ENCODE assay signal across 8 cellular contexts in the genomic region with DNA sequence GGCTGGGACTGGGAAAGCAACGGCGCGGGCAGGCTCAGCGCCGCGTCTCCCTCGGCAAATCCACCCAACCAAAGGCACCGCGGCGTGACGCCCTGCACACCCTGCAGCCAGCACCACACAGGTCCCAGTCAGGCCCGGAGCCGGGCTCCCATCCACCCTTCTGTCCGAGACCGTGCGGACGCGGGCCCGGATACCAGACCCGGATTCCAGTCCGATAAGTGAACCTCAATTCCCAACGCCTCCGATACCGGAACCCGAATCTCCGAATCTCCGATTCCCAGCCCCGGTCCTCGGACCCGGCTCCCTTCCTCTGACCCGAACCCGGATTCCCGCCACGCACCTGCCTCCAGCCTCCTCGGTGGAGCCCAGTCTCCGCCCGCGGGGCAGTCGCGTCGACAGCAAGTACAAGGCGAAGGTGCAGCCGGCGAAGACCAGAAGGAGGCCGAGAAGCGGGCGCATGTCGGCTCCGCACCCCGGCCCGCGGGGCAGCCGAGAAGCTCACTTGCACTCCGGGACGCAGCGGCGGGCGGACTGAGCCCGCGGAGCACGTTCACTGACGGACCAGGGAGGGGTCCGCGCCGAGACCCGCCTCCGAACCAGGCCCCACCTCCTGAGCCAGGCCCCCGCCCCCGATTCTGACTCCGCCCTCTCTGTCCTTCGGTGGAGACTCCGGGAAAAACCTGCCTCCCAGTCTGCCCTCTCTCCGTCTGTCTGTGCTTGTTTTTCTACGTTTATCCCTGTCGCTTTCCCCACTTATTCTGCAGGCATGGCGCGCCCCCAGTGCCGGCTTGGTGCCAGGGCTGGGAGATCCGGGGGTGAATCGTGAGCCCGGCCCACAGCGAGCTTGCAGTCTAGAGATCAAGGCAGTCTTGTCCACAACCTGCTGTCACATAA. TPM values are rescaled to one million over a fixed set of nuclear protein-coding genes. Genes with fewer than 3 reads are reported as not detected.
DNase-seq lines count a peak whose midpoint lies in the region; ATAC-seq and TF ChIP-seq lines count a peak whose summit lies in the region.

A gene (minus strand): TSS at position 533 of the 894 bp plus-strand sequence. CDS start 74 bp downstream, at position 459.

- peak; percentile 50; the same call in 1 of the 2 replicates for TF ChIP-seq EP300 in Ishikawa (IDR thresholded peaks at IDR 0.05; ENCODE audit: borderline replicate concordance)

- peak within 1 kb of the TSS; percentile 99 for H2AFZ ChIP-seq in PC-9

- intact Hi-C loops in PC-9 (cut with micrococcal nuclease; ENCODE audit: unreplicated experiment), result loop anchor here (1.0 to 10.0 kb wide), 6 partner anchors 61 to 216 kb away; a partner anchor contains a TSS

- peak; percentile 90 for TF ChIP-seq POLR2A in erythroblast (IDR thresholded peaks at IDR 0.05; ENCODE audit: low read length)

- peak; percentile 96 for ATAC-seq in GM21619 (IDR thresholded peaks at IDR 0.05; ENCODE audit: unreplicated experiment)

- H3K4me1 ChIP-seq in PC-9 (replicated peaks; ENCODE audit: insufficient read depth) (peaks cover 11% of the 10 kb centered on the region), mucosa of rectum (ENCODE audit: control insufficient read depth in 2 of 2, insufficient read depth in 2 of 2, low read length in 2 of 2) (peaks cover 9 to 15% of the 10 kb centered on the region in 2 donors)

- CTCF ChIA-PET in PC-9 (lab: Charles Lee), result interaction anchor here (0.6 to 1.1 kb wide), 3 partner anchors 37 to 77 kb away, joined by 3 to 7 read pairs (median 4); no protein-coding TSS in a partner anchor

- H3K9ac ChIP-seq in mucosa of rectum (ENCODE audit: low read depth in 1 of 2, low read length in 2 of 2), result peak within 1 kb of the TSS; percentile 91 to 96

- H3F3A ChIP-seq in PC-9 (ENCODE audit: insufficient read depth, low read depth), result peaks cover 9% of the 10 kb centered on the region; the same call in 1 of the 2 replicates

- H4K20me1 ChIP-seq in PC-9 (ENCODE audit: insufficient read depth), result no peaks in the 10 kb centered on the region; the same call in 1 of the 2 replicates

- no peaks in the 10 kb centered on the region for H3K9me2 ChIP-seq in PC-9 (ENCODE audit: insufficient read depth)

- POLR2A ChIA-PET in PC-9 (lab: Charles Lee; ENCODE audit: unreplicated experiment), result interaction anchor here (0.6 to 0.7 kb wide), 5 partner anchors 61 to 603 kb away, joined by 3 to 5 read pairs (median 3); no protein-coding TSS in a partner anchor

- peaks cover 25% of the 10 kb centered on the region for H3K79me2 ChIP-seq in PC-9 (ENCODE audit: low read depth)

- TF ChIP-seq RAD21 in Ishikawa (IDR thresholded peaks at IDR 0.05; ENCODE audit: low read depth), result peak; percentile 22; the same call in 1 of the 2 replicates

- BruUV-seq in PC-9 (replicated peaks; lab: Mats Ljungman, UMichigan), result TSS peak; percentile 31

- H3K9me3 ChIP-seq in PC-9 (ENCODE audit: insufficient read depth, low read depth) (no peaks in the 10 kb centered on the region), mucosa of rectum (ENCODE audit: control insufficient read depth in 2 of 2, low read length in 2 of 2) (no peaks in the 10 kb centered on the region)

- DNase-seq in DMS53 (lab: John Stamatoyannopoulos, UW), result peak; percentile 95
- DNase-seq in PC-9, result peak; percentile 81 to 98
- DNase-seq in activated T-cell treated with anti-CD3 and anti-CD28 coated beads, Interleukin-2, amount 50 U/mL, for 1 hour, result peak; percentile 91
- peak; percentile 93 to 96 for DNase-seq in erythroblast (lab: John Stamatoyannopoulos, UW)
- DNase-seq in stimulated activated CD8-positive, alpha-beta memory T cell treated with anti-CD3 and anti-CD28 coated beads, Interleukin-4, amount 100 ng/mL, for 4 hours (ENCODE audit: low read depth in 2 of 2, low spot score in 1 of 2), result peak; percentile 76 to 79

- H3K4me3 ChIP-seq in PC-9 (peak within 1 kb of the TSS; percentile 78), mucosa of rectum (ENCODE audit: low read length in 2 of 2) (peak within 1 kb of the TSS; percentile 92 to 96)

- H3K27ac ChIP-seq in PC-9, result peak within 1 kb of the TSS; percentile 74
- peak within 1 kb of the TSS; percentile 92 to 94 for H3K27ac ChIP-seq in mucosa of rectum (ENCODE audit: low read depth in 2 of 2, low read length in 2 of 2)

- H3K36me3 ChIP-seq in PC-9 (ENCODE audit: low read depth) (peaks cover 6% of the 10 kb centered on the region; the same call in 1 of the 2 replicates), mucosa of rectum (ENCODE audit: control insufficient read depth in 2 of 2, insufficient read depth in 2 of 2, low read length in 2 of 2) (peaks cover 18 to 24% of the 10 kb centered on the region in 2 donors)

- 0 out of 2 replicates have a peak, but pooled peaks have one; percentile 17 for TF ChIP-seq CTCF in PC-9 (conservative IDR thresholded peaks at IDR 0.05)

- peak within 1 kb of the TSS; percentile 84 for H3K4me2 ChIP-seq in PC-9

- H3K27me3 ChIP-seq in PC-9 (ENCODE audit: insufficient read depth, low read depth), result no peaks in the 10 kb centered on the region
- no peaks in the 10 kb centered on the region for H3K27me3 ChIP-seq in mucosa of rectum (ENCODE audit: control insufficient read depth in 2 of 2, insufficient read depth in 2 of 2, low read length in 2 of 2)

TF ChIP-seq in Ishikawa, 13 proteins besides CTCF, POLR2A, EP300 and RAD21:
- TF ChIP-seq CREB1 (IDR thresholded peaks at IDR 0.05; ENCODE audit: low read depth) (no peak), FOXM1 (IDR thresholded peaks at IDR 0.05; ENCODE audit: borderline replicate concordance, low read depth) (peak; percentile 52), CEBPB (IDR thresholded peaks at IDR 0.05) (no peak; the same call in 1 of the 2 replicates), YY1 (IDR thresholded peaks at IDR 0.05; ENCODE audit: low read depth) (peak; percentile 83), EGR1 (IDR thresholded peaks at IDR 0.05) (no peak; the same call in 1 of the 2 replicates), TCF12 (IDR thresholded peaks at IDR 0.05; ENCODE audit: low read depth) (peak; percentile 92), NFIC (IDR thresholded peaks at IDR 0.05) (peak; percentile 57; the same call in 1 of the 2 replicates), TEAD4 (IDR thresholded peaks at IDR 0.05) (peak; percentile 61), TAF1 (IDR thresholded peaks at IDR 0.05; ENCODE audit: low read depth) (peak; percentile 99), ZBTB7A (IDR thresholded peaks at IDR 0.05; ENCODE audit: low read depth) (peak; percentile 52; the same call in 1 of the 2 replicates)
- TF ChIP-seq, protein P1, sequence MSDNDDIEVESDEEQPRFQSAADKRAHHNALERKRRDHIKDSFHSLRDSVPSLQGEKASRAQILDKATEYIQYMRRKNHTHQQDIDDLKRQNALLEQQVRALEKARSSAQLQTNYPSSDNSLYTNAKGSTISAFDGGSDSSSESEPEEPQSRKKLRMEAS (IDR thresholded peaks at IDR 0.05), result peak; percentile 95
- TF ChIP-seq, protein P2, sequence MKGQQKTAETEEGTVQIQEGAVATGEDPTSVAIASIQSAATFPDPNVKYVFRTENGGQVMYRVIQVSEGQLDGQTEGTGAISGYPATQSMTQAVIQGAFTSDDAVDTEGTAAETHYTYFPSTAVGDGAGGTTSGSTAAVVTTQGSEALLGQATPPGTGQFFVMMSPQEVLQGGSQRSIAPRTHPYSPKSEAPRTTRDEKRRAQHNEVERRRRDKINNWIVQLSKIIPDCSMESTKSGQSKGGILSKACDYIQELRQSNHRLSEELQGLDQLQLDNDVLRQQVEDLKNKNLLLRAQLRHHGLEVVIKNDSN (IDR thresholded peaks at IDR 0.05), result peak; percentile 81
- TF ChIP-seq, protein P3, sequence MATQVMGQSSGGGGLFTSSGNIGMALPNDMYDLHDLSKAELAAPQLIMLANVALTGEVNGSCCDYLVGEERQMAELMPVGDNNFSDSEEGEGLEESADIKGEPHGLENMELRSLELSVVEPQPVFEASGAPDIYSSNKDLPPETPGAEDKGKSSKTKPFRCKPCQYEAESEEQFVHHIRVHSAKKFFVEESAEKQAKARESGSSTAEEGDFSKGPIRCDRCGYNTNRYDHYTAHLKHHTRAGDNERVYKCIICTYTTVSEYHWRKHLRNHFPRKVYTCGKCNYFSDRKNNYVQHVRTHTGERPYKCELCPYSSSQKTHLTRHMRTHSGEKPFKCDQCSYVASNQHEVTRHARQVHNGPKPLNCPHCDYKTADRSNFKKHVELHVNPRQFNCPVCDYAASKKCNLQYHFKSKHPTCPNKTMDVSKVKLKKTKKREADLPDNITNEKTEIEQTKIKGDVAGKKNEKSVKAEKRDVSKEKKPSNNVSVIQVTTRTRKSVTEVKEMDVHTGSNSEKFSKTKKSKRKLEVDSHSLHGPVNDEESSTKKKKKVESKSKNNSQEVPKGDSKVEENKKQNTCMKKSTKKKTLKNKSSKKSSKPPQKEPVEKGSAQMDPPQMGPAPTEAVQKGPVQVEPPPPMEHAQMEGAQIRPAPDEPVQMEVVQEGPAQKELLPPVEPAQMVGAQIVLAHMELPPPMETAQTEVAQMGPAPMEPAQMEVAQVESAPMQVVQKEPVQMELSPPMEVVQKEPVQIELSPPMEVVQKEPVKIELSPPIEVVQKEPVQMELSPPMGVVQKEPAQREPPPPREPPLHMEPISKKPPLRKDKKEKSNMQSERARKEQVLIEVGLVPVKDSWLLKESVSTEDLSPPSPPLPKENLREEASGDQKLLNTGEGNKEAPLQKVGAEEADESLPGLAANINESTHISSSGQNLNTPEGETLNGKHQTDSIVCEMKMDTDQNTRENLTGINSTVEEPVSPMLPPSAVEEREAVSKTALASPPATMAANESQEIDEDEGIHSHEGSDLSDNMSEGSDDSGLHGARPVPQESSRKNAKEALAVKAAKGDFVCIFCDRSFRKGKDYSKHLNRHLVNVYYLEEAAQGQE (IDR thresholded peaks at IDR 0.05; ENCODE audit: low read depth), result 0 out of 2 replicates have a peak, but pooled peaks have one; percentile 28

RNA-seq across cellular contexts. Expression of the gene that starts here (rescaled TPM):
- 37.2 and 54.1 TPM in 2 replicates for total RNA-seq in PC-9 (2021)

Comparison
In these comparisons a context has a peak if more than half of its experiments do, and no peak if none do; other contexts are left out.
1. Peak in every context shown above with its lines: DNase-seq, ATAC-seq, H3K4me3 ChIP-seq and H3K27ac ChIP-seq.